Comparison of ENCODE assay signal across 1 cellular context in genomic region chr20:44212792-44213191, GRCh38.
TF ChIP-seq lines count a peak whose summit lies in the region.

No MANE protein-coding gene starts in this region.

TF ChIP-seq in HepG2, 621 proteins besides CTCF, POLR2A, EP300 and RAD21:
- no peak for TF ChIP-seq ZNF24 (IDR thresholded peaks at IDR 0.05)
- TF ChIP-seq PHB2 (IDR thresholded peaks at IDR 0.05; ENCODE audit: partially characterized antibody): no peak
- no peak for TF ChIP-seq HDAC6 (IDR thresholded peaks at IDR 0.05; ENCODE audit: low read depth, low read length)
- no peak for TF ChIP-seq MBD4 (IDR thresholded peaks at IDR 0.05; ENCODE audit: borderline replicate concordance, low read length)
- TF ChIP-seq, protein P1, sequence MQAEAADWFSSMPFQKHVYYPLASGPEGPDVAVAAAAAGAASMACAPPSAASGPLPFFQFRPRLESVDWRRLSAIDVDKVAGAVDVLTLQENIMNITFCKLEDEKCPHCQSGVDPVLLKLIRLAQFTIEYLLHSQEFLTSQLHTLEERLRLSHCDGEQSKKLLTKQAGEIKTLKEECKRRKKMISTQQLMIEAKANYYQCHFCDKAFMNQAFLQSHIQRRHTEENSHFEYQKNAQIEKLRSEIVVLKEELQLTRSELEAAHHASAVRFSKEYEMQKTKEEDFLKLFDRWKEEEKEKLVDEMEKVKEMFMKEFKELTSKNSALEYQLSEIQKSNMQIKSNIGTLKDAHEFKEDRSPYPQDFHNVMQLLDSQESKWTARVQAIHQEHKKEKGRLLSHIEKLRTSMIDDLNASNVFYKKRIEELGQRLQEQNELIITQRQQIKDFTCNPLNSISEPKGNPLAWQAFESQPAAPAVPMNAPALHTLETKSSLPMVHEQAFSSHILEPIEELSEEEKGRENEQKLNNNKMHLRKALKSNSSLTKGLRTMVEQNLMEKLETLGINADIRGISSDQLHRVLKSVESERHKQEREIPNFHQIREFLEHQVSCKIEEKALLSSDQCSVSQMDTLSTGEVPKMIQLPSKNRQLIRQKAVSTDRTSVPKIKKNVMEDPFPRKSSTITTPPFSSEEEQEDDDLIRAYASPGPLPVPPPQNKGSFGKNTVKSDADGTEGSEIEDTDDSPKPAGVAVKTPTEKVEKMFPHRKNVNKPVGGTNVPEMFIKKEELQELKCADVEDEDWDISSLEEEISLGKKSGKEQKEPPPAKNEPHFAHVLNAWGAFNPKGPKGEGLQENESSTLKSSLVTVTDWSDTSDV (CRISPR knock-in tag; IDR thresholded peaks at IDR 0.05): no peak
- TF ChIP-seq SOX13 (IDR thresholded peaks at IDR 0.05): no peak
- TF ChIP-seq SOX13 (CRISPR knock-in tag; conservative IDR thresholded peaks at IDR 0.05 in 1 of 2, IDR thresholded peaks at IDR 0.05 in 1 of 2): no peak
- TF ChIP-seq FLYWCH1 (CRISPR knock-in tag; IDR thresholded peaks at IDR 0.05): no peak
- no peak for TF ChIP-seq TFDP1 (CRISPR knock-in tag; IDR thresholded peaks at IDR 0.05; ENCODE audit: borderline replicate concordance)
- TF ChIP-seq TOE1 (CRISPR knock-in tag; IDR thresholded peaks at IDR 0.05): no peak
- no peak for TF ChIP-seq GTF2F1 (IDR thresholded peaks at IDR 0.05; ENCODE audit: low read length)
- TF ChIP-seq ZNF772 (CRISPR knock-in tag; IDR thresholded peaks at IDR 0.05): no peak
- no peak for TF ChIP-seq UBTF (CRISPR knock-in tag; IDR thresholded peaks at IDR 0.05)
- TF ChIP-seq ZBTB25 (CRISPR knock-in tag; IDR thresholded peaks at IDR 0.05): no peak
- no peak for TF ChIP-seq MTA3 (CRISPR knock-in tag; IDR thresholded peaks at IDR 0.05)
- no peak for TF ChIP-seq ZNF883 (CRISPR knock-in tag; IDR thresholded peaks at IDR 0.05; ENCODE audit: not compliant biosample characterization)
- no peak for TF ChIP-seq ZNF7 (CRISPR knock-in tag; IDR thresholded peaks at IDR 0.05)
- TF ChIP-seq FOXC1 (CRISPR knock-in tag; IDR thresholded peaks at IDR 0.05; ENCODE audit: borderline replicate concordance): no peak
- no peak for TF ChIP-seq NCOA1 (CRISPR knock-in tag; IDR thresholded peaks at IDR 0.05)
